In the genomic region with DNA sequence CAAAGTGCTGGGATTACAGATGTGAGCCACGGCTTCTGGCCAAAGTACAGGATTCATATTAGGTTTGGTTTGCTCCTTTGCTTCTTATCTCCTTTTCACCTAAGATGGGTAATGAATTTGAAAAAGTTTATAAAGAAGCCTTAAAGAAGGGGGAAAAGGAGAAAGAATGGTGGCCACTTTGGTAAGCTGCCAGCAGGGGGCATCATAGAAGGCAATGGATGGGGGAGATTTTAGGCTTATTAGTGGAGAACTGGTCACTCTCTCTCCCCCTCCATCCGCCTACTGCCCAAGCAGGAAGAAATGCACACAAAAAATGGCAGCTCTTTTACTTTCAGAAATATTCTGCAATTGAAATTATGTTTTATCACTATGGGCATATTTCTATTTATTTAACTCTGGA, we compare ENCODE assay signal across 10 cellular contexts. TPM values are rescaled to one million over a fixed set of nuclear protein-coding genes. Genes with fewer than 3 reads are reported as not detected.
DNase-seq lines count a peak whose midpoint lies in the region; ATAC-seq, FAIRE-seq and TF ChIP-seq lines count a peak whose summit lies in the region.
"Had no signal": no experiment of that assay in that cellular context is flagged by ENCODE, and none has a peak within 500 bp of the region (broad histone marks: within the 10 kb centered on the region; RNA-seq: fewer than 3 reads in every experiment).

No MANE protein-coding gene starts in this region.

- no peak for TF ChIP-seq EP300 in K562 (IDR thresholded peaks at IDR 0.05; ENCODE audit: low read length)

- FAIRE-seq in K562 (lab: Jason Lieb, UNC), result peak; percentile 63

- TF ChIP-seq CTCF in HFFc6 (IDR thresholded peaks at IDR 0.05), result peak; percentile 71
- TF ChIP-seq CTCF in K562 (IDR thresholded peaks at IDR 0.05 in 2 of 3, conservative IDR thresholded peaks at IDR 0.05 in 1 of 3; ENCODE audit: insufficient read depth in 2 of 3, low read depth in 1 of 3, low read length in 3 of 3), result peak; percentile 54 to 68 (median 64)
- TF ChIP-seq CTCF in neutrophil (IDR thresholded peaks at IDR 0.05), result peak; percentile 22

- BruUV-seq in K562 (replicated peaks; lab: Mats Ljungman, UMichigan), result no TSS peak

- H3K9me3 ChIP-seq in K562 (replicated peaks; ENCODE audit: control insufficient read depth, insufficient read depth, low read depth, low read length) (no peaks in the 10 kb centered on the region), neutrophil (no peaks in the 10 kb centered on the region)

- peaks cover 23% of the 10 kb centered on the region for H3K4me1 Mint-ChIP-seq in HFFc6 (ENCODE audit: low read depth)

- H3K27me3 Mint-ChIP-seq in HFFc6 (ENCODE audit: insufficient read depth), result no peaks in the 10 kb centered on the region

- H3K79me2 ChIP-seq in K562 (ENCODE audit: control insufficient read depth, insufficient read depth, low read length), result no peaks in the 10 kb centered on the region

- no peaks in the 10 kb centered on the region for H3K9me3 Mint-ChIP-seq in HFFc6

- peak; percentile 84 for ATAC-seq in K562
- no peak for ATAC-seq in HG03175 (IDR thresholded peaks at IDR 0.05; ENCODE audit: unreplicated experiment)
- no peak for ATAC-seq in GM18517 (IDR thresholded peaks at IDR 0.05; ENCODE audit: unreplicated experiment)
- no peak for ATAC-seq in HG03521 (IDR thresholded peaks at IDR 0.05; ENCODE audit: unreplicated experiment)

- no peak for TF ChIP-seq POLR2A in K562 (conservative IDR thresholded peaks at IDR 0.05)

- no peaks in the 10 kb centered on the region for H4K20me1 ChIP-seq in K562 (replicated peaks; ENCODE audit: control insufficient read depth, insufficient read depth, low read length)

- no peak overlapping the region for H3K9ac ChIP-seq in K562 (ENCODE audit: insufficient read depth in 1 of 2, low read depth in 2 of 2, low read length in 2 of 2)

- DNase-seq in Daoy (ENCODE audit: low read depth), result peak; percentile 4
- DNase-seq in HFFc6, result no peak
- peak; percentile 35 to 45 (median 38) for DNase-seq in K562 (ENCODE audit: extremely low read depth in 1 of 4, low spot score in 3 of 4)
- DNase-seq in SK-N-DZ (ENCODE audit: low spot score), result no peak
- DNase-seq: activated naive CD4-positive, alpha-beta T cell treated with Interleukin-2 at 50 U/mL for 16 hours had no signal

- no peaks in the 10 kb centered on the region for H3K9me1 ChIP-seq in K562 (ENCODE audit: control insufficient read depth, insufficient read depth, low read length)

- POLR2A ChIA-PET in K562 (lab: Yijun Ruan, JAX), result interaction anchor here (0.5 kb wide), 1 partner anchor 173 kb away, joined by 3 read pairs; no protein-coding TSS in a partner anchor

- H3K27ac Mint-ChIP-seq in HFFc6, result no peak overlapping the region

- H3K4me1 ChIP-seq in K562 (replicated peaks in 1 of 2; ENCODE audit: control insufficient read depth in 2 of 2, insufficient read depth in 2 of 2, low read length in 2 of 2) (no peaks in the 10 kb centered on the region), neutrophil (ENCODE audit: control insufficient read depth in 1 of 2, insufficient read depth in 1 of 2, low read depth in 1 of 2, low read length in 1 of 2) (no peaks in the 10 kb centered on the region)

- CTCF ChIA-PET in K562 (lab: Yijun Ruan, JAX; ENCODE audit: low intra/inter-chr PET ratio), result no interaction called here

- in situ Hi-C loops in K562 (cut with MboI), result no loop called here

- no peak overlapping the region for H3K4me3 Mint-ChIP-seq in HFFc6

- H3K36me3 ChIP-seq in K562 (ENCODE audit: control insufficient read depth, insufficient read depth, low read length) (no peaks in the 10 kb centered on the region), neutrophil (no peaks in the 10 kb centered on the region)

- 0% methylated on average over 2 of the region's 2 CpGs for WGBS in K562 (ENCODE audit: insufficient coverage, low coverage, missing lambda C conversion rate)

- intact Hi-C loops in K562 (cut with micrococcal nuclease), result loop anchor here (5.0 to 10.0 kb wide), 2 partner anchors 350 to 718 kb away; no protein-coding TSS in a partner anchor

- no peaks in the 10 kb centered on the region; a peak in 1 of 5 replicates for H3K27me3 ChIP-seq in K562 (ENCODE audit: control insufficient read depth in 2 of 2, insufficient read depth in 2 of 2, low read length in 2 of 2)
- H3K27me3 ChIP-seq in neutrophil, result no peaks in the 10 kb centered on the region

- H3K4me3 ChIP-seq in K562, result no peak overlapping the region
- no peak overlapping the region for H3K4me3 ChIP-seq in neutrophil (ENCODE audit: low read depth in 1 of 2, low read length in 1 of 2)
- H3K4me3 ChIP-seq: skin epidermis had no signal

- no peak overlapping the region for H2AFZ ChIP-seq in K562 (ENCODE audit: low read depth, low read length)

- no peaks in the 10 kb centered on the region for H3K36me3 Mint-ChIP-seq in HFFc6 (ENCODE audit: low read depth)

- H3K27ac ChIP-seq in K562 (ENCODE audit: extremely low read depth, low read depth, low read length) (no peak overlapping the region), neutrophil (no peak overlapping the region)

- H3K4me2 ChIP-seq in K562 (ENCODE audit: insufficient read depth, low read length), result no peak overlapping the region

- peak; percentile 27 to 46; a peak in 3 of 4 replicates for TF ChIP-seq RAD21 in K562 (CRISPR knock-in tag; conservative IDR thresholded peaks at IDR 0.05 in 1 of 2, IDR thresholded peaks at IDR 0.05 in 1 of 2)

TF ChIP-seq in K562, 482 proteins besides CTCF, POLR2A, EP300 and RAD21:
- TF ChIP-seq, protein P1, sequence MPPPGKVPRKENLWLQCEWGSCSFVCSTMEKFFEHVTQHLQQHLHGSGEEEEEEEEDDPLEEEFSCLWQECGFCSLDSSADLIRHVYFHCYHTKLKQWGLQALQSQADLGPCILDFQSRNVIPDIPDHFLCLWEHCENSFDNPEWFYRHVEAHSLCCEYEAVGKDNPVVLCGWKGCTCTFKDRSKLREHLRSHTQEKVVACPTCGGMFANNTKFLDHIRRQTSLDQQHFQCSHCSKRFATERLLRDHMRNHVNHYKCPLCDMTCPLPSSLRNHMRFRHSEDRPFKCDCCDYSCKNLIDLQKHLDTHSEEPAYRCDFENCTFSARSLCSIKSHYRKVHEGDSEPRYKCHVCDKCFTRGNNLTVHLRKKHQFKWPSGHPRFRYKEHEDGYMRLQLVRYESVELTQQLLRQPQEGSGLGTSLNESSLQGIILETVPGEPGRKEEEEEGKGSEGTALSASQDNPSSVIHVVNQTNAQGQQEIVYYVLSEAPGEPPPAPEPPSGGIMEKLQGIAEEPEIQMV (tag; conservative IDR thresholded peaks at IDR 0.05; ENCODE audit: low read depth), result no peak
- TF ChIP-seq YY1 (IDR thresholded peaks at IDR 0.05; ENCODE audit: borderline replicate concordance in 1 of 3, control insufficient read depth in 1 of 3, extremely low read depth in 1 of 3, insufficient read depth in 3 of 3, insufficient read length in 1 of 3, insufficient replicate concordance in 2 of 3, low read depth in 1 of 3, low read length in 2 of 3), result peak in 1 of 3 experiments; percentile 44
- no peak for TF ChIP-seq SP2 (IDR thresholded peaks at IDR 0.05; ENCODE audit: extremely low read depth, low read depth, low read length, poor library complexity, severe bottlenecking)
- no peak for TF ChIP-seq EHMT2 (IDR thresholded peaks at IDR 0.05)
- no peak for TF ChIP-seq ZNF311 (CRISPR knock-in tag; IDR thresholded peaks at IDR 0.05)
- no peak for TF ChIP-seq SRSF9 (IDR thresholded peaks at IDR 0.05; ENCODE audit: borderline replicate concordance, low read depth, low read length)
- TF ChIP-seq DPF2 (IDR thresholded peaks at IDR 0.05), result no peak
- no peak for TF ChIP-seq GTF2F1 (IDR thresholded peaks at IDR 0.05; ENCODE audit: low read depth, low read length)
- TF ChIP-seq SMC3 (conservative IDR thresholded peaks at IDR 0.05; ENCODE audit: insufficient read depth, low read depth, low read length), result peak; percentile 38; the same call in 1 of the 2 replicates
- no peak for TF ChIP-seq FOXA3 (CRISPR knock-in tag; conservative IDR thresholded peaks at IDR 0.05 in 1 of 2, IDR thresholded peaks at IDR 0.05 in 1 of 2)
- TF ChIP-seq XRCC5 (IDR thresholded peaks at IDR 0.05; ENCODE audit: low read depth, low read length), result no peak
- no peak for TF ChIP-seq COPS2 (conservative IDR thresholded peaks at IDR 0.05)
- TF ChIP-seq POLR2G (IDR thresholded peaks at IDR 0.05; ENCODE audit: low read depth, low read length), result no peak

RNA-seq across cellular contexts. Expression of a gene that starts 32.0 kb away (rescaled TPM):
- not detected in 2 replicates for total RNA-seq in Daoy (2014; rRNA removed; shearing (Covaris generic))
- total RNA-seq in HFFc6 (2021; fragmentation: NEBNext Ultra II Directional; extraction: Animal tissue kit (Norgen Biotek cat#: 25700)), result not detected
- not detected in 2 replicates for total RNA-seq in K562 (2011; cell fraction: chromatin; rRNA removed; ENCODE audit: low replicate concordance)
- not detected in 2 replicates for total RNA-seq in K562 (2011; cell fraction: nucleolus; rRNA removed)
- total RNA-seq in K562 (2011; cell fraction: nucleoplasm; rRNA removed), result not detected in 2 replicates
- total RNA-seq in K562 (2014; rRNA removed), result not detected in 2 replicates
- 0.04 and 0.16 TPM in 2 replicates for total RNA-seq in K562 (2014; rRNA removed; fragmentation: Illumina TruSeq; extraction: Trizol)
- 0.04 TPM in 1 of 2 replicates, not detected in the other for total RNA-seq in K562 (2015; rRNA removed; fragmentation: Illumina TruSeq; extraction: Trizol)
- 0.60 and 0.71 TPM in 2 replicates for total RNA-seq in K562 (2021)
- polyA plus RNA-seq in K562 (2011; rRNA removed), result 0.03 TPM in 1 of 2 replicates, not detected in the other
- not detected in 2 replicates for polyA plus RNA-seq in K562 (2011; cell fraction: cytosol; rRNA removed)
- 0.10 TPM in 1 of 2 replicates, not detected in the other for polyA plus RNA-seq in K562 (2011; cell fraction: nucleus; rRNA removed)
- polyA plus RNA-seq in K562 (2012), result 0.10 and 0.12 TPM in 2 replicates
- polyA plus RNA-seq in K562 (2014; fragmentation: Illumina TruSeq; extraction: Trizol), result 0.06 TPM in 1 of 2 replicates, not detected in the other
- polyA plus RNA-seq in K562 (2014; fragmentation: Nextera tagmentation; extraction: Ambion mirVana), result under 1 TPM; 0.06 to 0.17 TPM
- not detected in 2 replicates for polyA plus RNA-seq in K562 (2014; rRNA removed)
- polyA minus RNA-seq in K562 (2011; rRNA and poly(A)+ RNA removed), result not detected in 2 replicates
- not detected in 2 replicates for polyA minus RNA-seq in K562 (2011; cell fraction: cytosol; rRNA and poly(A)+ RNA removed)
- not detected in 2 replicates for polyA minus RNA-seq in K562 (2011; cell fraction: nucleus; rRNA and poly(A)+ RNA removed)
- not detected in 2 replicates for polyA plus RNA-seq in SK-N-DZ (2014; cell fraction: cytosol; rRNA removed)
- polyA plus RNA-seq in SK-N-DZ (2014; cell fraction: nucleus; rRNA removed), result not detected in 2 replicates

Comparison
In these comparisons a context has a peak if more than half of its experiments do, and no peak if none do; other contexts are left out.
1. DNase-seq: peak in Daoy (single experiment) and K562 (4 of 4); none in HFFc6 (single experiment) and SK-N-DZ (single experiment).
2. Peak in every context shown above with its lines, with median percentiles within 50 percentile points of each other: CTCF ChIP-seq.